In the genomic region with DNA sequence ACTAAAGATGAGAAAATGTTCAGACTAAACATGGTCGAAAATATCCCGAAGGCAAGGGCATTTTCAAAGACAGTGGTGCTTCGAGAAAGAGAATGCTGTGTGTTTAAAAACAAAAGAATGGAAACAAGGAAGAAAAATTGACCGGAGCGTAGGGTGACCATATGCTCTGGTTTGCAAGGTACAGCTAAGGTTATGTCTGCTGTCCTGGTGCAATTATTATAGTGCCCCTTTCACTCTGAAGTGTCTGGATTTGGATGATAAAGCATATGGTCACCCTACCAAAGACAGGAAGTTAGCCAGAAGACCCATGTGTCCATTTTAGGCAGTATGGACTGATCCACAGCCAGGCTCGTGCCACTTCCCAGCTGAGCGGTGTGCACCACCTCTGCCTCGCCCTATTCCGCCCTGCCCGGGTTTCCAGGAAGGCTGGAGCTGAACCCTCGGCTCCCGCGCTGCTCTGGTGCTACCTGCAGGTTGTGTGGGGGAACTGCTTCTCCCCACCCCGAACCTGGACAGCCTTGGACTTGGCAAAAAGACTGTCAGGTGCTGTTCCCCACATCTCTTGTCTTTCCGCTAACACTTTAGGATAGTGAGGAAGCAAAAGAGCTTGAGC, we compare ENCODE assay signal across 9 cellular contexts. TPM values are rescaled to one million over a fixed set of nuclear protein-coding genes. Genes with fewer than 3 reads are reported as not detected.
DNase-seq lines count a peak whose midpoint lies in the region; ATAC-seq, FAIRE-seq and TF ChIP-seq lines count a peak whose summit lies in the region.
"Had no signal": no experiment of that assay in that cellular context is flagged by ENCODE, and none has a peak within 500 bp of the region (broad histone marks: within the 10 kb centered on the region; RNA-seq: fewer than 3 reads in every experiment).

No MANE protein-coding gene starts in this region.

- H3K4me3 ChIP-seq in prostate gland, result no peak overlapping the region

- ATAC-seq in HG02852 (IDR thresholded peaks at IDR 0.05; ENCODE audit: unreplicated experiment) (no peak), HG03565 (IDR thresholded peaks at IDR 0.05; ENCODE audit: unreplicated experiment) (no peak)

- no peak overlapping the region for H3K27ac ChIP-seq in prostate gland

- peaks cover 44% of the 10 kb centered on the region for H3K27me3 Mint-ChIP-seq in activated naive CD4-positive, alpha-beta T cell treated with anti-CD3 and anti-CD28 coated beads, Interleukin-2, amount 10 ng/mL, durations not matched to agents 7 days and 5 days

- no peaks in the 10 kb centered on the region for H3K36me3 Mint-ChIP-seq in activated naive CD4-positive, alpha-beta T cell treated with anti-CD3 and anti-CD28 coated beads, Interleukin-2, amount 10 ng/mL, durations not matched to agents 7 days and 5 days

- DNase-seq in AG20443 (ENCODE audit: low spot score), result peak; percentile 38
- DNase-seq in GM12891 (ENCODE audit: insufficient read length, low spot score), result peak; percentile 35
- DNase-seq in NCI-H510A treated with DMSO at 0.1 percent for 48 hours (lab: John Stamatoyannopoulos, UW), result peak; percentile 71
- peak; percentile 48 for DNase-seq in activated naive CD4-positive, alpha-beta T cell treated with anti-CD3 and anti-CD28 coated beads, Interleukin-2, amount 10 ng/mL, durations not matched to agents 7 days and 5 days
- peak; percentile 5 for DNase-seq in kidney glomerular epithelial cell (lab: John Stamatoyannopoulos, UW)
- DNase-seq in prostate gland (ENCODE audit: low spot score), result no peak

- FAIRE-seq in GM12891 (lab: Jason Lieb, UNC), result peak; percentile 74

- H3K4me3 Mint-ChIP-seq in activated naive CD4-positive, alpha-beta T cell treated with anti-CD3 and anti-CD28 coated beads, Interleukin-2, amount 10 ng/mL, durations not matched to agents 7 days and 5 days, result no peak overlapping the region

- H3K9me3 Mint-ChIP-seq in activated naive CD4-positive, alpha-beta T cell treated with anti-CD3 and anti-CD28 coated beads, Interleukin-2, amount 10 ng/mL, durations not matched to agents 7 days and 5 days, result no peaks in the 10 kb centered on the region

- no peaks in the 10 kb centered on the region for H3K9me3 ChIP-seq in prostate gland

- TF ChIP-seq POLR2A in GM12891 (IDR thresholded peaks at IDR 0.05; ENCODE audit: low read depth, low read length) (no peak), prostate gland (IDR thresholded peaks at IDR 0.05) (no peak)

- H3K27me3 ChIP-seq in prostate gland (replicated peaks; ENCODE audit: insufficient read depth), result peaks cover 4% of the 10 kb centered on the region

- CTCF ChIA-PET in activated naive CD4-positive, alpha-beta T cell treated with anti-CD3 and anti-CD28 coated beads, Interleukin-2, amount 10 ng/mL, durations not matched to agents 7 days and 5 days (lab: Charles Lee), result no interaction called here

- intact Hi-C loops in prostate gland (cut with DNase I), result no loop called here

- peak in 1 of 4 experiments; percentile 33 for TF ChIP-seq CTCF in prostate gland (IDR thresholded peaks at IDR 0.05)

- no peak overlapping the region for H3K27ac Mint-ChIP-seq in activated naive CD4-positive, alpha-beta T cell treated with anti-CD3 and anti-CD28 coated beads, Interleukin-2, amount 10 ng/mL, durations not matched to agents 7 days and 5 days

- no peaks in the 10 kb centered on the region for H3K4me1 ChIP-seq in prostate gland (replicated peaks)

- WGBS in prostate gland, result 33% methylated on average over 15 of the region's 15 CpGs

- H3K36me3 ChIP-seq in prostate gland, result no peaks in the 10 kb centered on the region

- peaks cover 22% of the 10 kb centered on the region for H3K4me1 Mint-ChIP-seq in activated naive CD4-positive, alpha-beta T cell treated with anti-CD3 and anti-CD28 coated beads, Interleukin-2, amount 10 ng/mL, durations not matched to agents 7 days and 5 days

TF ChIP-seq in GM12891, 5 proteins besides CTCF, POLR2A, EP300 and RAD21:
- TF ChIP-seq POLR2AphosphoS5 (IDR thresholded peaks at IDR 0.05; ENCODE audit: low read depth, low read length), result no peak
- no peak for TF ChIP-seq POU2F2 (IDR thresholded peaks at IDR 0.05; ENCODE audit: low read depth, low read length)
- no peak for TF ChIP-seq SPI1 (IDR thresholded peaks at IDR 0.05; ENCODE audit: low read depth, low read length)
- no peak for TF ChIP-seq TAF1 (IDR thresholded peaks at IDR 0.05; ENCODE audit: low read depth, low read length)
TF ChIP-seq in GM12891: peak in this region for 0.

RNA-seq across cellular contexts. Expression of a gene that starts 25.2 kb away (rescaled TPM):
- polyA plus RNA-seq in GM12891 (2012; ENCODE audit: low read depth, missing spikeins), result 0.05 TPM
- total RNA-seq in prostate gland, result not detected
- polyA plus RNA-seq: fibroblast of lung had no signal

RNA-seq across cellular contexts. Expression of a gene that starts 28.0 kb away (rescaled TPM):
- 99.8 TPM for polyA plus RNA-seq in GM12891 (2012; ENCODE audit: low read depth, missing spikeins)
- 100 to 1,000 TPM; 100 to 116 TPM for total RNA-seq in prostate gland

RNA-seq across cellular contexts. Expression of a gene that starts 39.0 kb away (rescaled TPM):
- polyA plus RNA-seq in GM12891 (2012; ENCODE audit: low read depth, missing spikeins), result 27.8 TPM
- 10 to 100 TPM; 46.0 to 79.5 TPM for total RNA-seq in prostate gland

RNA-seq across cellular contexts. Expression of a gene that starts 49.8 kb away (rescaled TPM):
- polyA plus RNA-seq in GM12891 (2012; ENCODE audit: low read depth, missing spikeins), result not detected
- total RNA-seq in prostate gland, result 1 to 10 TPM in 1 of 2 donors, not detected in 1; 1.5 TPM
- total RNA-seq: fibroblast of lung had no signal
- polyA plus RNA-seq: fibroblast of lung had no signal
